22 cellular contexts compared by ENCODE assay signal in the genomic region with DNA sequence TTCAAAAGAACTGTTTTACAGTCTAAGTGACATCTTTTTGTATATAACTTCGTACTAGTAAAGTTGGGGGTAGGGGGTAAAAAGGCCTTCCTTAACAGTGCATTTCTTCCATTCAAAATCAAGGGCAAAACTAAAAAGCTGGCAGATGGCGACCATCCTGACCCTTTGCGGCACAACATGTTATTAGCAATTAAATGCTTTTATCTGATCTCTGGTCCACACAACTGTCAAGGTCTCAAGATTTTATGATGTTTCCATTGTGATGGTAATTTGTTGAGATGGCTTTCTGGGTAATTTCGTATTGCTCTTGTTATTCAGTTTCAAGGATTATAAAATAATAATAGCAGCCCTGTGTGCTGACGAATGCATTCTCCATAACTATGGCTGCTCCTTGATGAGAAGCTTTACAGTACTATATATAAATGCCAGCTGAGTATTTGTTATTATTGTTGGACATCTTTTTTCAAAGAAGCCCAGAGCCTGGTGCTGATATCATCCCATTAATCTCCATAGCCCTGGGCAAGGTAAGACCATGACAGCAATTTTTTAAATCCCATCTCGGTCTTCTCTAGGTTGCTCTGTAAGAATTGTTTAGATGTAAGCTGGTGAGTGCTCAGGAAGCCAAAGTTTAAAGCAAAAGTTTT.
DNase-seq lines count a peak whose midpoint lies in the region; ATAC-seq, FAIRE-seq and TF ChIP-seq lines count a peak whose summit lies in the region.
"Had no signal": no experiment of that assay in that cellular context is flagged by ENCODE, and none has a peak within 500 bp of the region (broad histone marks: within the 10 kb centered on the region; RNA-seq: fewer than 3 reads in every experiment).

No MANE protein-coding gene starts in this region.

- H3K9me3 Mint-ChIP-seq in astrocyte (ENCODE audit: unreplicated experiment) (no peaks in the 10 kb centered on the region), osteocyte (ENCODE audit: unreplicated experiment) (no peaks in the 10 kb centered on the region)
- H3K9me3 Mint-ChIP-seq: activated T-helper 2 cell treated with anti-CD3 and anti-CD28 coated beads, Interferon-gamma antibody, Interleukin-2, Interleukin-4, amounts not matched to agents 10 μg/mL and 5 μg/mL and 100 μg/mL, durations not matched to agents 14 hours and 24 hours and 36 hours had no signal

- no peak overlapping the region for H3K4me3 ChIP-seq in astrocyte (ENCODE audit: insufficient read depth, low read depth, low read length)
- H3K4me3 ChIP-seq: ovary had no signal

- H3K4me1 Mint-ChIP-seq in astrocyte (ENCODE audit: low read depth, unreplicated experiment), result peaks cover 29% of the 10 kb centered on the region
- peaks cover 5% of the 10 kb centered on the region for H3K4me1 Mint-ChIP-seq in osteocyte (ENCODE audit: unreplicated experiment)

- H3K27ac ChIP-seq in astrocyte (ENCODE audit: low read depth, low read length), result no peak overlapping the region
- H3K27ac ChIP-seq: C4-2B, ovary had no signal

- no peak for TF ChIP-seq CTCF in astrocyte (IDR thresholded peaks at IDR 0.05; ENCODE audit: insufficient read depth, low read depth, low read length)
- no peak for TF ChIP-seq CTCF in osteocyte (IDR thresholded peaks at IDR 0.05)
- TF ChIP-seq CTCF in GM20000 (IDR thresholded peaks at IDR 0.05; ENCODE audit: extremely low read depth, missing control alignments), result no peak

- peaks cover 37% of the 10 kb centered on the region for H4K20me1 ChIP-seq in astrocyte (ENCODE audit: insufficient read depth, low read length)

- ATAC-seq in HG02938 (IDR thresholded peaks at IDR 0.05; ENCODE audit: unreplicated experiment), result no peak

- H3K27me3 Mint-ChIP-seq in astrocyte (ENCODE audit: low read depth, unreplicated experiment) (no peaks in the 10 kb centered on the region), osteocyte (ENCODE audit: unreplicated experiment) (no peaks in the 10 kb centered on the region)

- H3K36me3 ChIP-seq in astrocyte (ENCODE audit: insufficient read depth, low read length), result peaks cover 62% of the 10 kb centered on the region
- H3K36me3 ChIP-seq: ovary had no signal

- H3K4me3 Mint-ChIP-seq in astrocyte (ENCODE audit: unreplicated experiment) (no peak overlapping the region), osteocyte (ENCODE audit: unreplicated experiment) (no peak overlapping the region)

- H3K27me3 ChIP-seq in astrocyte (ENCODE audit: insufficient read depth, low read length), result no peaks in the 10 kb centered on the region
- H3K27me3 ChIP-seq: ovary had no signal

- no peak overlapping the region for H3K4me2 ChIP-seq in astrocyte (ENCODE audit: low read length)

- H3K36me3 Mint-ChIP-seq in astrocyte (ENCODE audit: low read depth, unreplicated experiment) (peaks cover 9% of the 10 kb centered on the region), osteocyte (ENCODE audit: unreplicated experiment) (peaks cover 56% of the 10 kb centered on the region)

- no peak overlapping the region for H3K9ac ChIP-seq in astrocyte (ENCODE audit: low read length)

- DNase-seq in DMS 273 (lab: John Stamatoyannopoulos, UW; ENCODE audit: unreplicated experiment), result peak; percentile 48
- DNase-seq in NCI-H1417 (lab: John Stamatoyannopoulos, UW), result peak in 2 of 3 experiments; percentile 29 to 82
- no peak for DNase-seq in astrocyte (ENCODE audit: low read depth)
- no peak for DNase-seq in osteocyte (ENCODE audit: extremely low spot score, unreplicated experiment)
- no peak for DNase-seq in stimulated activated CD4-positive, alpha-beta T cell treated with anti-CD3 and anti-CD28 coated beads, Interleukin-4, amount 100 ng/mL, for 1 hour
- no peak for DNase-seq in RKO (ENCODE audit: low spot score)
- DNase-seq in GM20000 (ENCODE audit: low spot score), result no peak
- DNase-seq: activated CD4-positive, alpha-beta T cell treated with anti-CD3 and anti-CD28 coated beads, Interleukin-2, amount 50 U/mL, for 1 hour; activated CD8-positive, alpha-beta memory T cell treated with anti-CD3 and anti-CD28 coated beads, Interleukin-2, amount 50 U/mL, for 4 hours; DMS153; hippocampal formation; mammary epithelial cell; NCI-H2081; NCI-H510A; ovary; SIG-M5; stimulated activated CD4-positive, alpha-beta T cell treated with anti-CD3 and anti-CD28 coated beads, Interleukin-2, amount 100 ng/mL, for 24 hours; stimulated activated naive CD4-positive, alpha-beta T cell had no signal

- H3K27ac Mint-ChIP-seq in astrocyte (ENCODE audit: unreplicated experiment) (peak overlapping the region; percentile 2), osteocyte (ENCODE audit: unreplicated experiment) (peak overlapping the region; percentile 60)
- H3K27ac Mint-ChIP-seq: activated T-helper 2 cell treated with anti-CD3 and anti-CD28 coated beads, Interferon-gamma antibody, Interleukin-2, Interleukin-4, amounts not matched to agents 10 μg/mL and 5 μg/mL and 100 μg/mL, durations not matched to agents 14 hours and 24 hours and 36 hours had no signal

- no peaks in the 10 kb centered on the region for H3K9me3 ChIP-seq in astrocyte (ENCODE audit: insufficient read depth, low read depth, low read length)
- H3K9me3 ChIP-seq: ovary had no signal

- no peak for FAIRE-seq in astrocyte (lab: Jason Lieb, UNC)
- FAIRE-seq: G401.6 had no signal

- peaks cover 11% of the 10 kb centered on the region for H3K79me2 ChIP-seq in astrocyte (ENCODE audit: insufficient read depth, low read length)

- H3K4me1 ChIP-seq in astrocyte (ENCODE audit: insufficient read depth, low read length), result no peaks in the 10 kb centered on the region

- no peak overlapping the region for H2AFZ ChIP-seq in astrocyte (ENCODE audit: low read depth, low read length)

Comparison
In these comparisons a context has a peak if more than half of its experiments do, and no peak if none do; other contexts are left out.
1. DNase-seq: peak in DMS 273 (single experiment) and NCI-H1417 (2 of 3); none in astrocyte (single experiment), osteocyte (single experiment), stimulated activated CD4-positive, alpha-beta T cell treated with anti-CD3 and anti-CD28 coated beads, Interleukin-4, amount 100 ng/mL, for 1 hour (single experiment), RKO (single experiment) and GM20000 (single experiment).